20 cellular contexts compared by ENCODE assay signal in genomic region chr6:14601490-14601889, GRCh38.
DNase-seq lines count a peak whose midpoint lies in the region; ATAC-seq, FAIRE-seq and TF ChIP-seq lines count a peak whose summit lies in the region.
"Had no signal": no experiment of that assay in that cellular context is flagged by ENCODE, and none has a peak within 500 bp of the region (broad histone marks: within the 10 kb centered on the region; RNA-seq: fewer than 3 reads in every experiment).

No MANE protein-coding gene starts in this region.

- no peak for TF ChIP-seq RAD21 in H1 (IDR thresholded peaks at IDR 0.05 in 1 of 2, conservative IDR thresholded peaks at IDR 0.05 in 1 of 2; ENCODE audit: low read depth in 2 of 2, low read length in 2 of 2)

- H3K36me3 ChIP-seq in H1 (ENCODE audit: control insufficient read depth in 2 of 4, insufficient read depth in 4 of 4, low read length in 3 of 4), result no peaks in the 10 kb centered on the region
- H3K36me3 ChIP-seq: cardiac muscle cell, spleen, thyroid gland had no signal

- no peak overlapping the region for H3K27ac ChIP-seq in H1 (ENCODE audit: low read depth, low read length)
- H3K27ac ChIP-seq: cardiac muscle cell, spleen, thyroid gland, VCaP had no signal

- no peak overlapping the region for H3K23ac ChIP-seq in H1 (ENCODE audit: insufficient read length)

- 95% methylated on average over 7 of the region's 7 CpGs; no CpG with 5 or more reads in 1 of the 2 experiments for WGBS in H1 (ENCODE audit: extremely low coverage in 1 of 2, insufficient coverage in 1 of 2, insufficient read length in 1 of 2, insufficient replicate concordance in 2 of 2, low coverage in 1 of 2, low lambda C conversion rate in 2 of 2, missing lambda C conversion rate in 1 of 2), 2 experiments

- H2BK12ac ChIP-seq in H1 (ENCODE audit: low read depth, low read length), result no peak overlapping the region

- no peaks in the 10 kb centered on the region for H3K79me2 ChIP-seq in H1 (ENCODE audit: control insufficient read depth in 1 of 2, insufficient read depth in 2 of 2, low read length in 2 of 2)

- H3K9me3 ChIP-seq in H1 (ENCODE audit: insufficient read depth in 2 of 2, low read depth in 1 of 2, low read length in 1 of 2), result no peaks in the 10 kb centered on the region
- H3K9me3 ChIP-seq: spleen, thyroid gland had no signal

- H3K14ac ChIP-seq in H1 (ENCODE audit: insufficient read length), result no peak overlapping the region

- no peak overlapping the region for H3K9ac ChIP-seq in H1 (replicated peaks in 1 of 4; ENCODE audit: extremely low read depth in 1 of 4, low read depth in 3 of 4, low read length in 3 of 4)

- H3K56ac ChIP-seq in H1 (replicated peaks; ENCODE audit: insufficient read length, low read depth, low read length), result no peak overlapping the region

- no peak overlapping the region for H2AK5ac ChIP-seq in H1 (ENCODE audit: low read depth, low read length)

- H3K4me3 ChIP-seq in H1 (ENCODE audit: extremely low read depth in 1 of 4, insufficient read depth in 2 of 4, low read depth in 3 of 4, low read length in 4 of 4), result no peak overlapping the region
- H3K4me3 ChIP-seq: cardiac muscle cell, spleen, thyroid gland had no signal

- H2AFZ ChIP-seq in H1 (ENCODE audit: low read length), result no peak overlapping the region

- no peak for TF ChIP-seq EP300 in H1 (IDR thresholded peaks at IDR 0.05; ENCODE audit: borderline replicate concordance in 1 of 2, low read depth in 2 of 2, low read length in 2 of 2)

- H4K91ac ChIP-seq in H1 (replicated peaks; ENCODE audit: insufficient read length, low read length), result no peak overlapping the region

- H3K4me1 ChIP-seq in H1 (replicated peaks in 1 of 4; ENCODE audit: control insufficient read depth in 3 of 4, insufficient read depth in 4 of 4, low read length in 3 of 4), result peaks cover 0 to 16% (median 7%) of the 10 kb centered on the region in 4 experiments; a peak in 4 of 7 replicates
- H3K4me1 ChIP-seq: thyroid gland had no signal

- H4K20me1 ChIP-seq in H1 (replicated peaks in 1 of 2; ENCODE audit: control insufficient read depth in 1 of 2, insufficient read depth in 2 of 2, low read length in 2 of 2), result no peaks in the 10 kb centered on the region

- no peaks in the 10 kb centered on the region for H3K23me2 ChIP-seq in H1 (ENCODE audit: low read depth, low read length)

- H2BK120ac ChIP-seq in H1 (replicated peaks; ENCODE audit: low read depth, low read length), result no peak overlapping the region

- peaks cover 0 to 2% (median 0%) of the 10 kb centered on the region in 4 experiments; a peak in 1 of 7 replicates for H3K27me3 ChIP-seq in H1 (replicated peaks in 1 of 4; ENCODE audit: control insufficient read depth in 3 of 4, extremely low read depth in 1 of 4, insufficient read depth in 3 of 4, low read length in 3 of 4)
- H3K27me3 ChIP-seq: cardiac muscle cell, spleen, thyroid gland had no signal

- H3K79me1 ChIP-seq in H1 (ENCODE audit: low read depth, low read length), result no peaks in the 10 kb centered on the region

- POLR2A ChIA-PET in H1 (lab: Charles Lee; ENCODE audit: partially characterized antibody), result interaction anchor here (0.6 kb wide), 1 partner anchor 157 kb away, joined by 3 read pairs; no protein-coding TSS in a partner anchor

- no peak for TF ChIP-seq CTCF in H1 (IDR thresholded peaks at IDR 0.05; ENCODE audit: control extremely low read depth in 1 of 3, insufficient read depth in 1 of 3, low read depth in 1 of 3, low read length in 3 of 3)

- H2BK15ac ChIP-seq in H1 (ENCODE audit: low read length), result no peak overlapping the region

- H2BK20ac ChIP-seq in H1 (ENCODE audit: low read length), result peak overlapping the region; percentile 5; the same call in 1 of the 2 replicates

- no peak for TF ChIP-seq POLR2A in H1 (IDR thresholded peaks at IDR 0.05; ENCODE audit: control extremely low read depth in 1 of 2, low read depth in 2 of 2, low read length in 2 of 2)

- FAIRE-seq in H1 (lab: Jason Lieb, UNC), result no peak

- ATAC-seq in HG02938 (IDR thresholded peaks at IDR 0.05; ENCODE audit: unreplicated experiment), result no peak
- no peak for ATAC-seq in GM18502 (IDR thresholded peaks at IDR 0.05; ENCODE audit: poor library complexity, unreplicated experiment)
- ATAC-seq in HG03460 (IDR thresholded peaks at IDR 0.05; ENCODE audit: unreplicated experiment), result no peak
- ATAC-seq: activated T-cell treated with anti-CD3 and anti-CD28 coated beads, Interleukin-2, amount 50 U/mL, for 4 hours; CD8-positive, alpha-beta T cell; left cardiac atrium had no signal

- no peak overlapping the region for H4K8ac ChIP-seq in H1 (ENCODE audit: extremely low read depth, insufficient read depth, low read length)

- H2BK5ac ChIP-seq in H1 (ENCODE audit: low read depth, low read length), result no peak overlapping the region

- H3K4ac ChIP-seq in H1 (replicated peaks; ENCODE audit: insufficient read length, low read depth, low read length), result no peak overlapping the region

- H3K18ac ChIP-seq in H1 (ENCODE audit: extremely low read depth, low read length), result no peak overlapping the region; the same call in 1 of the 2 replicates

- H4K5ac ChIP-seq in H1 (ENCODE audit: insufficient read length, low read depth, low read length), result no peak overlapping the region

- CTCF ChIA-PET in H1 (lab: Charles Lee; ENCODE audit: partially characterized antibody), result interaction anchor here (0.6 to 1.1 kb wide), 3 partner anchors 38 to 374 kb away, joined by 3 read pairs; no protein-coding TSS in a partner anchor

- H3K4me2 ChIP-seq in H1 (ENCODE audit: insufficient read depth in 1 of 2, low read depth in 2 of 2, low read length in 2 of 2), result no peak overlapping the region

- DNase-seq in DMS53 (lab: John Stamatoyannopoulos, UW) (peak; percentile 96), NCI-H1417 treated with DMSO at 0.1 percent for 48 hours (lab: John Stamatoyannopoulos, UW) (peak; percentile 28), NCI-H69 (lab: John Stamatoyannopoulos, UW) (peak; percentile 98), H1 (ENCODE audit: low read depth in 1 of 2, low spot score in 2 of 2) (peak in 1 of 2 experiments; percentile 33), activated gamma-delta T cell treated with Interleukin-2 at 50 U/mL for 16 hours (no peak)
- DNase-seq: activated CD4-positive, alpha-beta T cell treated with anti-CD3 and anti-CD28 coated beads, Interleukin-2, amount 50 U/mL, for 48 hours; activated naive CD8-positive, alpha-beta T cell treated with anti-CD3 and anti-CD28 coated beads, Interleukin-2, amount 10 ng/mL, durations not matched to agents 7 days and 5 days; activated T-cell treated with anti-CD3 and anti-CD28 coated beads, Interleukin-2, amount 50 U/mL, for 4 hours; CD8-positive, alpha-beta T cell; effector CD8-positive, alpha-beta T cell; hypothalamus; left cardiac atrium; spleen; T-helper 1 cell; thyroid gland had no signal

TF ChIP-seq in H1, 55 proteins besides CTCF, POLR2A, EP300 and RAD21:
- TF ChIP-seq POU5F1 (IDR thresholded peaks at IDR 0.05; ENCODE audit: low read depth, low read length) (no peak), CEBPB (IDR thresholded peaks at IDR 0.05; ENCODE audit: low read depth, low read length) (no peak), PHF8 (conservative IDR thresholded peaks at IDR 0.05; ENCODE audit: low read depth, low read length) (no peak), CHD1 (IDR thresholded peaks at IDR 0.05; ENCODE audit: low read depth, low read length) (no peak), KDM5A (IDR thresholded peaks at IDR 0.05; ENCODE audit: low read length) (no peak), GABPA (IDR thresholded peaks at IDR 0.05; ENCODE audit: borderline replicate concordance, insufficient read depth, low read length) (no peak), ASH2L (IDR thresholded peaks at IDR 0.05; ENCODE audit: low read length) (no peak)
